ENCODE assay signal across 23 cellular contexts in genomic region chr2:198101688-198102087, GRCh38.
A peak's percentile ranks its signal among the peaks of the same experiment; 100 is the strongest.
DNase-seq lines count a peak whose midpoint lies in the region; ATAC-seq and TF ChIP-seq lines count a peak whose summit lies in the region.
"Had no signal": no experiment of that assay in that cellular context is flagged by ENCODE, and none has a peak within 500 bp of the region (broad histone marks: within the 10 kb centered on the region; RNA-seq: fewer than 3 reads in every experiment).

No MANE protein-coding gene starts in this region.

- DNase-seq in Right ventricle myocardium superior (no peak), right atrium auricular region (ENCODE audit: low spot score) (no peak), heart right ventricle (no peak), left ventricle myocardium superior (no peak), HCEC 1CT (no peak), iPS-NIHi11 (ENCODE audit: low spot score) (no peak), GM19238 (ENCODE audit: insufficient read length, low spot score) (no peak)
- DNase-seq: 8988T; ACHN; AML-193; BE2C; CD4-positive, alpha-beta T cell; CD8-positive, alpha-beta memory T cell; DMS 273 treated with DMSO at 0.1 percent for 48 hours; DMS79; EL; GDM1; H9; HFFc6 had no signal

- H3K4me3 ChIP-seq in right atrium auricular region = no peak overlapping the region
- no peak overlapping the region for H3K4me3 ChIP-seq in heart right ventricle
- H3K4me3 ChIP-seq: A549; BLaER1 treated with 17β-estradiol and CSF1 and Interleukin-3, amounts not matched to agents 10 nM and 100 nM; GM12878; GM23338 had no signal

- WGBS in heart right ventricle, 2 donors = 68 to 79% methylated on average over 3 of the region's 3 CpGs

- intact Hi-C loops in Right ventricle myocardium superior (cut with DNase I) = no loop called here
- intact Hi-C loops in heart right ventricle (cut with DNase I) = no loop called here
- intact Hi-C loops in left ventricle myocardium superior (cut with micrococcal nuclease) = no loop called here

- H3K4me1 ChIP-seq in right atrium auricular region (peaks cover 0 to 33% of the 10 kb centered on the region in 2 donors), heart right ventricle (peaks cover 0 to 75% (median 35%) of the 10 kb centered on the region in 9 donors)
- H3K4me1 ChIP-seq: A549 had no signal

- H3K27me3 ChIP-seq in right atrium auricular region (no peaks in the 10 kb centered on the region), heart right ventricle (no peaks in the 10 kb centered on the region)
- H3K27me3 ChIP-seq: BE2C; BLaER1 treated with 17β-estradiol and CSF1 and Interleukin-3, amounts not matched to agents 10 nM and 100 nM had no signal

- no peak overlapping the region for H3K27ac ChIP-seq in right atrium auricular region
- peak overlapping the region in 3 of 10 donors; percentile 46 to 64 (median 47) for H3K27ac ChIP-seq in heart right ventricle
- H3K27ac ChIP-seq: A549 had no signal

- H3K9me3 ChIP-seq in right atrium auricular region = no peaks in the 10 kb centered on the region
- H3K9me3 ChIP-seq in heart right ventricle = peaks cover 0 to 3% (median 0%) of the 10 kb centered on the region in 11 donors
- H3K9me3 ChIP-seq: A549, BE2C had no signal

- H3K36me3 ChIP-seq in right atrium auricular region (no peaks in the 10 kb centered on the region), heart right ventricle (peaks cover 0 to 25% (median 0%) of the 10 kb centered on the region in 9 donors)
- H3K36me3 ChIP-seq: BE2C; BLaER1 treated with 17β-estradiol and CSF1 and Interleukin-3, amounts not matched to agents 10 nM and 100 nM had no signal

- ATAC-seq in Right ventricle myocardium superior (ENCODE audit: poor library complexity) (peak; percentile 54), heart right ventricle (peak in 5 of 8 donors; percentile 15 to 65 (median 22)), left ventricle myocardium superior (peak; percentile 48)
- ATAC-seq: A549, GM23338 had no signal

- TF ChIP-seq CTCF in right atrium auricular region (IDR thresholded peaks at IDR 0.05) (no peak), heart right ventricle (IDR thresholded peaks at IDR 0.05) (no peak)
